ENCODE assay signal across 8 cellular contexts in genomic region chr11:111765984-111766833, GRCh38. TPM values are rescaled to one million over a fixed set of nuclear protein-coding genes. Genes with fewer than 3 reads are reported as not detected.
DNase-seq lines count a peak whose midpoint lies in the region; ATAC-seq lines count a peak whose summit lies in the region.

Gene PPP2R1B, minus strand, starts transcription at chr11:111766389. Its CDS starts 28 bp downstream, at chr11:111766361.

- H3K27ac ChIP-seq in mesodermal cell (ENCODE audit: low read depth, low read length, severe bottlenecking), result peak within 1 kb of the TSS; percentile 71

- DNase-seq in COLO668 (lab: John Stamatoyannopoulos, UW; ENCODE audit: unreplicated experiment) (peak; percentile 74), HS-27A (ENCODE audit: low read depth) (peak; percentile 41), NT2/D1 (ENCODE audit: low read depth, low spot score) (peak; percentile 59)
- peak; percentile 39 for DNase-seq in activated CD8-positive, alpha-beta memory T cell treated with anti-CD3 and anti-CD28 coated beads, Interleukin-2, amount 50 U/mL, for 24 hours (ENCODE audit: extremely low read depth)
- DNase-seq in stimulated activated CD8-positive, alpha-beta memory T cell treated with anti-CD3 and anti-CD28 coated beads, Interleukin-15, amount 100 ng/mL, for 48 hours (ENCODE audit: low read depth in 2 of 2), result peak; percentile 48 to 55

- ATAC-seq in GM19467 (IDR thresholded peaks at IDR 0.05; ENCODE audit: unreplicated experiment), result peak; percentile 75

- H3K36me3 ChIP-seq in NT2/D1 (ENCODE audit: insufficient read depth, insufficient read length, low read length), result peaks cover 36% of the 10 kb centered on the region
- peaks cover 35% of the 10 kb centered on the region for H3K36me3 ChIP-seq in mesodermal cell (ENCODE audit: control insufficient read depth, insufficient read depth, low read length)

- WGBS in mesodermal cell (ENCODE audit: insufficient coverage in 2 of 2), 2 experiments, result 0 to 1% methylated on average over 31 to 57 of the region's 61 CpGs

- H3K27me3 ChIP-seq in NT2/D1 (ENCODE audit: insufficient read depth, insufficient read length), result peaks cover 5% of the 10 kb centered on the region

- H3K4me1 ChIP-seq in NT2/D1 (ENCODE audit: insufficient read depth, insufficient read length) (no peaks in the 10 kb centered on the region), mesodermal cell (ENCODE audit: control insufficient read depth, insufficient read depth, low read length, poor library complexity, severe bottlenecking) (no peaks in the 10 kb centered on the region)

- H3K9me3 ChIP-seq in NT2/D1 (ENCODE audit: insufficient read depth, low read length), result no peaks in the 10 kb centered on the region
- H3K9me3 ChIP-seq in mesodermal cell (ENCODE audit: control insufficient read depth, low read length), result no peaks in the 10 kb centered on the region

- peak within 1 kb of the TSS; percentile 87 for H3K9ac ChIP-seq in NT2/D1 (ENCODE audit: insufficient read length, low read depth)

- in situ Hi-C loops in endometrial microvascular endothelial cells (cut with HindIII; ENCODE audit: inconsistent ontology term, low pct_unique_long_range_greater_than_20kb, low sequenced_read_pairs), result no loop called here

- H3K4me3 ChIP-seq in NT2/D1 (ENCODE audit: insufficient read length, low read depth), result peak within 1 kb of the TSS; percentile 90
- peak within 1 kb of the TSS; percentile 86 for H3K4me3 ChIP-seq in mesodermal cell (ENCODE audit: extremely low read depth, insufficient read depth, low read length, poor library complexity, severe bottlenecking)

RNA-seq across cellular contexts. Expression of gene PPP2R1B, which starts in this region (rescaled TPM):
- total RNA-seq in endometrial microvascular endothelial cells (ENCODE audit: inconsistent ontology term), result 63.5 TPM
- 25.4 TPM for polyA plus RNA-seq in mesodermal cell (2013, experiment 1 of 2)
- polyA plus RNA-seq in mesodermal cell (2013, experiment 2 of 2), result 28.8 TPM

Comparison
In these comparisons a context has a peak if more than half of its experiments do, and no peak if none do; other contexts are left out.
1. Peak in every context shown above with its lines: DNase-seq, ATAC-seq, H3K4me3 ChIP-seq and H3K27ac ChIP-seq.